In the genomic region with DNA sequence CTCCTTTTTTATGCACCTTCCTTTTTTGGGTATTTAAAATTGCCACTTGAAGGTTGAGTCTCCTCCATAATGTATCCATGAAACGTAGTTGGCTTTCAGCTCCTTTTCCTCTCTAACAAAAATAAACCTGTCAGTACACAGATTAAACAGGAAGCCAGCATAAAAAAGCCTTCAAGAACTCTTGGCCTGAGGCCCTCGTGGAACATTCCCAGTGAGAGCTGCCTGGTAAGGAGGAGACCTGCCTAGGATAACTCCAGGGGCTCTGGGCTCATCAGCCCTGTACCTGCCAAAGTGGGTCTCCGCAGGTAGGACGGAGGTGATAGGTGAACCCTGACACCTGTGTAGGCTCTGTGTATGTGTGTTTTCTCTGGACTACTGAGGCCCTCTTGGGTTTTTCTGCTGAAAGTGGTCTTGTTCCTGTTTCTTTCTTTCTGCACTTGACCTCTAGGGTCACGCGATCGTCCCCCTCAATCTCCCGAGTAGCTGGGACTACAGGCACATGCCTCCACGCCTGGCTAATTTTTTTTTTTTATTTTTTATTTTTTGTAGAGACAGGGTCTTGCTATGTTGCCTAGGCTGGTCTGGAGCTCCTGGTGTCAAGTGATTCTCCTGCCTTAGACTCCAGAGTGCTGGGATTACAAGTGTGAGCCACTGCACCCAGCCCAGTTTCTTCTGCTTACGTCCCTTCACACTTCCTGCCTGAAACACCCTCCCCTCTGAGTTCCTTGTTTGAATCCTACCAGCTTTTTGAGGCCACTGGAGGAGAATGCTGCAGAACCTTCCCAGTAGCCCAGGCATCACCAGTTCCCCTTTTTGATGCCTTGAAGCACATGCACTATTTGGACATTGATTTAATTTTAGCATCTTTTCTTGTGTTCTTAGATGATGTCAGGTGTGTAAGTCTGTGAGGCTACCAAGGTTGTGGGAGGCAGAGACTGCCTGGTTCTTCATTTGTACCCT, we compare ENCODE assay signal across 8 cellular contexts. TPM values are rescaled to one million over a fixed set of nuclear protein-coding genes. Genes with fewer than 3 reads are reported as not detected.
DNase-seq lines count a peak whose midpoint lies in the region; ATAC-seq and TF ChIP-seq lines count a peak whose summit lies in the region.

No MANE protein-coding gene starts in this region.

- H3K9me3 ChIP-seq in fibroblast of lung (ENCODE audit: control insufficient read depth, insufficient read depth, low read depth, low read length): no peaks in the 10 kb centered on the region
- H3K9me3 ChIP-seq in skeletal muscle tissue (ENCODE audit: control insufficient read depth in 3 of 3, low read length in 3 of 3): no peaks in the 10 kb centered on the region

- peak; percentile 45 for DNase-seq in OCI-M1 (lab: John Stamatoyannopoulos, UW)
- DNase-seq in fibroblast of lung (ENCODE audit: low read depth in 2 of 2): peak; percentile 61 to 68
- DNase-seq in NCI-H2196 (lab: John Stamatoyannopoulos, UW; ENCODE audit: unreplicated experiment): no peak
- DNase-seq in RKO (ENCODE audit: low spot score): no peak
- DNase-seq in NCI-H2227 (lab: John Stamatoyannopoulos, UW; ENCODE audit: unreplicated experiment): no peak
- DNase-seq in NCI-H1105 treated with DMSO at 0.1 percent for 48 hours (lab: John Stamatoyannopoulos, UW): no peak

- peak overlapping the region; percentile 87 for H3K27ac ChIP-seq in fibroblast of lung (ENCODE audit: insufficient read depth, low read length)
- H3K27ac ChIP-seq in skeletal muscle tissue (ENCODE audit: low read depth, low read length): peak overlapping the region; percentile 82

- no peak overlapping the region for H2AFZ ChIP-seq in fibroblast of lung (ENCODE audit: low read length)

- peaks cover 78% of the 10 kb centered on the region for H3K79me2 ChIP-seq in fibroblast of lung (ENCODE audit: control insufficient read depth, insufficient read depth, low read length)

- H3K4me3 ChIP-seq in fibroblast of lung (replicated peaks in 1 of 4; ENCODE audit: control extremely low read depth in 1 of 4, insufficient read depth in 1 of 4, low read depth in 3 of 4, low read length in 4 of 4): no peak overlapping the region
- peak overlapping the region in 1 of 3 donors; percentile 52 for H3K4me3 ChIP-seq in skeletal muscle tissue (ENCODE audit: low read length in 3 of 3)

- no peaks in the 10 kb centered on the region for H4K20me1 ChIP-seq in fibroblast of lung (ENCODE audit: control insufficient read depth, extremely low read depth, insufficient read depth, low read length)

- ATAC-seq in GM18511 (IDR thresholded peaks at IDR 0.05; ENCODE audit: unreplicated experiment): peak; percentile 33

- TF ChIP-seq CTCF in fibroblast of lung (conservative IDR thresholded peaks at IDR 0.05 in 1 of 2, IDR thresholded peaks at IDR 0.05 in 1 of 2; ENCODE audit: low read depth in 1 of 2, low read length in 2 of 2): no peak

- H3K4me1 ChIP-seq in fibroblast of lung (ENCODE audit: control insufficient read depth, extremely low read depth, insufficient read depth, low read length) (peaks cover 52% of the 10 kb centered on the region), skeletal muscle tissue (ENCODE audit: control insufficient read depth in 3 of 3, insufficient read depth in 3 of 3, low read length in 3 of 3) (peaks cover 49 to 77% (median 51%) of the 10 kb centered on the region in 3 donors)

- H3K9ac ChIP-seq in fibroblast of lung (ENCODE audit: insufficient read depth, low read length) (no peak overlapping the region), skeletal muscle tissue (ENCODE audit: low read depth in 1 of 3, low read length in 3 of 3) (peak overlapping the region in 2 of 3 donors; percentile 43 to 56)

- peak overlapping the region; percentile 11 for H3K4me2 ChIP-seq in fibroblast of lung (ENCODE audit: extremely low read depth, insufficient read depth, low read length)

- H3K27me3 ChIP-seq in fibroblast of lung (ENCODE audit: control insufficient read depth, insufficient read depth, low read length) (no peaks in the 10 kb centered on the region), skeletal muscle tissue (ENCODE audit: control insufficient read depth in 3 of 3, insufficient read depth in 3 of 3, low read length in 3 of 3) (no peaks in the 10 kb centered on the region)

- H3K36me3 ChIP-seq in fibroblast of lung (ENCODE audit: control insufficient read depth, insufficient read depth, low read length) (no peaks in the 10 kb centered on the region), skeletal muscle tissue (ENCODE audit: control insufficient read depth in 3 of 3, insufficient read depth in 3 of 3, low read length in 3 of 3) (peaks cover under 1 to 1% (median under 1%) of the 10 kb centered on the region in 3 donors)

RNA-seq across cellular contexts. Expression of a gene that starts 9.8 kb away (rescaled TPM):
- 29.8 and 34.5 TPM in 2 replicates for total RNA-seq in fibroblast of lung
- 21.7 and 22.4 TPM in 2 replicates for polyA plus RNA-seq in fibroblast of lung
- polyA plus RNA-seq in fibroblast of lung (2012): 16.6 and 21.3 TPM in 2 replicates
- 27.9 and 37.7 TPM in 2 replicates for polyA minus RNA-seq in fibroblast of lung (ENCODE audit: low replicate concordance)
- 15.1 TPM for total RNA-seq in skeletal muscle tissue

RNA-seq across cellular contexts. Expression of a gene that starts 28.4 kb away (rescaled TPM):
- 163 and 185 TPM in 2 replicates for total RNA-seq in fibroblast of lung
- 52.6 and 87.8 TPM in 2 replicates for polyA plus RNA-seq in fibroblast of lung
- 59.6 and 94.1 TPM in 2 replicates for polyA plus RNA-seq in fibroblast of lung (2012)
- 48.9 and 50.2 TPM in 2 replicates for polyA minus RNA-seq in fibroblast of lung (ENCODE audit: low replicate concordance)
- 15.7 TPM for total RNA-seq in skeletal muscle tissue

Comparison
In these comparisons a context has a peak if more than half of its experiments do, and no peak if none do; other contexts are left out.
1. DNase-seq: peak in OCI-M1 (single experiment) and fibroblast of lung (2 of 2); none in NCI-H2196 (single experiment), RKO (single experiment), NCI-H2227 (single experiment) and NCI-H1105 treated with DMSO at 0.1 percent for 48 hours (single experiment).